ENCODE assay signal across 8 cellular contexts in genomic region chr17:75033346-75034235, GRCh38. TPM values are rescaled to one million over a fixed set of nuclear protein-coding genes. Genes with fewer than 3 reads are reported as not detected.
DNase-seq lines count a peak whose midpoint lies in the region; ATAC-seq and TF ChIP-seq lines count a peak whose summit lies in the region.

No MANE protein-coding gene starts in this region.

- H3K27me3 Mint-ChIP-seq in IgD-negative memory B cell = peaks cover 2% of the 10 kb centered on the region

- TF ChIP-seq CTCF in epithelial cell of proximal tubule (conservative IDR thresholded peaks at IDR 0.05; ENCODE audit: low read depth, low read length) = no peak

- ATAC-seq in GM21447 (IDR thresholded peaks at IDR 0.05; ENCODE audit: unreplicated experiment) = peak; percentile 47

- H3K9me3 ChIP-seq in mononuclear cell (ENCODE audit: low read depth, low read length) = no peaks in the 10 kb centered on the region

- H3K4me1 Mint-ChIP-seq in IgD-negative memory B cell = peaks cover 15 to 24% (median 24%) of the 10 kb centered on the region in 3 donors

- DNase-seq in C1 segment of cervical spinal cord (lab: John Stamatoyannopoulos, UW) = peak; percentile 47 to 88 (median 83)
- DNase-seq in OCI-M1 (lab: John Stamatoyannopoulos, UW) = peak; percentile 98
- DNase-seq in activated T-cell treated with anti-CD3 and anti-CD28 coated beads, Interleukin-2, amount 50 U/mL, for 1 hour = peak; percentile 90
- no peak for DNase-seq in epithelial cell of proximal tubule (ENCODE audit: low read depth)
- peak; percentile 59 to 68 for DNase-seq in stimulated activated CD8-positive, alpha-beta memory T cell treated with anti-CD3 and anti-CD28 coated beads, Interleukin-15, amount 100 ng/mL, for 4 hours (ENCODE audit: low read depth in 2 of 2)

- H3K36me3 Mint-ChIP-seq in IgD-negative memory B cell = peaks cover 3% of the 10 kb centered on the region

- peaks cover 53% of the 10 kb centered on the region for H3K4me1 ChIP-seq in mononuclear cell (ENCODE audit: insufficient read depth, low read length)

- peak overlapping the region; percentile 92 to 97 (median 96) for H3K4me3 Mint-ChIP-seq in IgD-negative memory B cell

- H3K27ac Mint-ChIP-seq in IgD-negative memory B cell = peak overlapping the region; percentile 99

- peaks cover 0 to 2% (median 0%) of the 10 kb centered on the region in 3 donors for H3K9me3 Mint-ChIP-seq in IgD-negative memory B cell

- H3K27me3 ChIP-seq in mononuclear cell (ENCODE audit: insufficient read depth, low read length) = no peaks in the 10 kb centered on the region

- peak overlapping the region; percentile 91 for H3K4me3 ChIP-seq in epithelial cell of proximal tubule (ENCODE audit: low read depth, low read length)
- H3K4me3 ChIP-seq in mononuclear cell (ENCODE audit: low read length) = peak overlapping the region; percentile 57

RNA-seq across cellular contexts. Expression of gene ATP5PD, which starts 13.2 kb away (rescaled TPM):
- 241 TPM for polyA plus RNA-seq in IgD-negative memory B cell
- total RNA-seq in epithelial cell of proximal tubule (232 and 360 TPM in 2 replicates), mononuclear cell (150 TPM)

RNA-seq across cellular contexts. Expression of gene KCTD2, which starts 13.4 kb away (rescaled TPM):
- polyA plus RNA-seq in IgD-negative memory B cell = 5.7 TPM
- total RNA-seq in epithelial cell of proximal tubule = 15.8 and 19.2 TPM in 2 replicates
- total RNA-seq in mononuclear cell = 18.6 TPM

RNA-seq across cellular contexts. Expression of gene MRPL58, which starts 21.1 kb away (rescaled TPM):
- 53.9 TPM for polyA plus RNA-seq in IgD-negative memory B cell
- total RNA-seq in epithelial cell of proximal tubule = 52.2 and 113 TPM in 2 replicates
- 8.6 TPM for total RNA-seq in mononuclear cell

RNA-seq across cellular contexts. Expression of gene CDR2L, which starts 46.2 kb away (rescaled TPM):
- polyA plus RNA-seq in IgD-negative memory B cell = not detected
- total RNA-seq in epithelial cell of proximal tubule (38.9 and 64.4 TPM in 2 replicates), mononuclear cell (0.31 TPM)

RNA-seq across cellular contexts. Expression of gene SLC16A5, which starts 54.2 kb away (rescaled TPM):
- 3.0 TPM for polyA plus RNA-seq in IgD-negative memory B cell
- total RNA-seq in epithelial cell of proximal tubule (15.1 and 15.9 TPM in 2 replicates), mononuclear cell (13.0 TPM)
